13 cellular contexts compared by ENCODE assay signal in genomic region chr5:134458234-134458633, GRCh38. TPM values are rescaled to one million over a fixed set of nuclear protein-coding genes. Genes with fewer than 3 reads are reported as not detected.
DNase-seq lines count a peak whose midpoint lies in the region; ATAC-seq, FAIRE-seq and TF ChIP-seq lines count a peak whose summit lies in the region.
"Had no signal": no experiment of that assay in that cellular context is flagged by ENCODE, and none has a peak within 500 bp of the region (broad histone marks: within the 10 kb centered on the region; RNA-seq: fewer than 3 reads in every experiment).

No MANE protein-coding gene starts in this region.

- no peaks in the 10 kb centered on the region for H3K36me3 Mint-ChIP-seq in T-helper 2 cell treated with Interferon-gamma antibody and Interleukin-4, amounts not matched to agents 5 μg/mL and 100 μg/mL, for 36 hours (ENCODE audit: low read depth)
- H3K36me3 Mint-ChIP-seq: CD8-positive, alpha-beta memory T cell had no signal

- peaks cover 0 to 8% of the 10 kb centered on the region in 2 donors for H3K4me1 ChIP-seq in kidney (ENCODE audit: control insufficient read depth in 1 of 2, insufficient read depth in 1 of 2, low read depth in 1 of 2, low read length in 2 of 2)
- H3K4me1 ChIP-seq in spleen, result no peaks in the 10 kb centered on the region

- TF ChIP-seq CTCF in epithelial cell of proximal tubule (conservative IDR thresholded peaks at IDR 0.05; ENCODE audit: low read depth, low read length) (no peak), kidney (IDR thresholded peaks at IDR 0.05; ENCODE audit: borderline replicate concordance, extremely low read depth, insufficient read depth) (no peak), spleen (IDR thresholded peaks at IDR 0.05 in 8 of 11, conservative IDR thresholded peaks at IDR 0.05 in 3 of 11) (no peak)

- peaks cover 9% of the 10 kb centered on the region for H3K27me3 Mint-ChIP-seq in T-helper 2 cell treated with Interferon-gamma antibody and Interleukin-4, amounts not matched to agents 5 μg/mL and 100 μg/mL, for 36 hours (ENCODE audit: low read depth)

- H3K9ac ChIP-seq in kidney (ENCODE audit: low read length in 2 of 2), result no peak overlapping the region

- no peaks in the 10 kb centered on the region for H3K4me1 Mint-ChIP-seq in T-helper 2 cell treated with Interferon-gamma antibody and Interleukin-4, amounts not matched to agents 5 μg/mL and 100 μg/mL, for 36 hours (ENCODE audit: low read depth)
- H3K4me1 Mint-ChIP-seq: CD8-positive, alpha-beta memory T cell had no signal

- intact Hi-C loops in kidney (cut with DNase I), result no loop called here
- intact Hi-C loops in spleen (cut with DNase I; ENCODE audit: low total_unique reads), result no loop called here

- H3K27ac ChIP-seq in kidney (ENCODE audit: low read depth in 2 of 2, low read length in 2 of 2) (no peak overlapping the region), spleen (no peak overlapping the region)

- DNase-seq in M059J (ENCODE audit: low read depth) (peak; percentile 46), epithelial cell of proximal tubule (ENCODE audit: low read depth) (peak; percentile 52), kidney (peak; percentile 78), spleen (peak; percentile 70), GM19240 (ENCODE audit: insufficient read length, low spot score) (no peak), superior temporal gyrus (ENCODE audit: extremely low spot score) (no peak)
- no peak for DNase-seq in T-helper 2 cell treated with Interferon-gamma antibody and Interleukin-4, amounts not matched to agents 5 μg/mL and 100 μg/mL, for 36 hours (ENCODE audit: low spot score)
- DNase-seq: activated CD8-positive, alpha-beta memory T cell treated with anti-CD3 and anti-CD28 coated beads, Interleukin-2, amount 50 U/mL, for 4 hours; CD8-positive, alpha-beta memory T cell; NCI-H1105 treated with DMSO at 0.1 percent for 48 hours; NCI-H524; SHP77 had no signal

- no peak for FAIRE-seq in kidney (lab: Jason Lieb, UNC)

- H3K4me3 ChIP-seq in epithelial cell of proximal tubule (ENCODE audit: low read depth, low read length) (no peak overlapping the region), kidney (ENCODE audit: low read length in 2 of 2) (no peak overlapping the region), spleen (no peak overlapping the region)

- no peaks in the 10 kb centered on the region for H3K9me3 Mint-ChIP-seq in T-helper 2 cell treated with Interferon-gamma antibody and Interleukin-4, amounts not matched to agents 5 μg/mL and 100 μg/mL, for 36 hours
- H3K9me3 Mint-ChIP-seq: CD8-positive, alpha-beta memory T cell had no signal

- no peaks in the 10 kb centered on the region for H3K36me3 ChIP-seq in kidney (ENCODE audit: control insufficient read depth in 1 of 2, insufficient read depth in 2 of 2, low read length in 2 of 2)
- no peaks in the 10 kb centered on the region for H3K36me3 ChIP-seq in spleen

- no peak for TF ChIP-seq POLR2A in spleen (IDR thresholded peaks at IDR 0.05)

- ATAC-seq in HG02981 (IDR thresholded peaks at IDR 0.05; ENCODE audit: unreplicated experiment), result no peak

- H3K27me3 ChIP-seq in spleen (replicated peaks in 1 of 7), result no peaks in the 10 kb centered on the region

- H3K27ac Mint-ChIP-seq in T-helper 2 cell treated with Interferon-gamma antibody and Interleukin-4, amounts not matched to agents 5 μg/mL and 100 μg/mL, for 36 hours, result no peak overlapping the region

- 63 to 81% (median 74%) methylated on average over 3 to 7 of the region's 7 CpGs for WGBS in spleen, 5 donors

- no peak overlapping the region for H3K4me3 Mint-ChIP-seq in T-helper 2 cell treated with Interferon-gamma antibody and Interleukin-4, amounts not matched to agents 5 μg/mL and 100 μg/mL, for 36 hours
- H3K4me3 Mint-ChIP-seq: CD8-positive, alpha-beta memory T cell had no signal

- H3K9me3 ChIP-seq in kidney (ENCODE audit: control insufficient read depth in 1 of 2, low read length in 2 of 2), result no peaks in the 10 kb centered on the region
- no peaks in the 10 kb centered on the region for H3K9me3 ChIP-seq in spleen

RNA-seq across cellular contexts. Expression of gene CDKN2AIPNL, which starts 46.6 kb away (rescaled TPM):
- 29.9 and 37.1 TPM in 2 replicates for total RNA-seq in M059J (2014; rRNA removed; shearing (Covaris generic))
- 28.5 and 58.7 TPM in 2 replicates for total RNA-seq in epithelial cell of proximal tubule
- 19.0 TPM for total RNA-seq in kidney
- 38.2 TPM for polyA plus RNA-seq in kidney (ENCODE audit: insufficient read depth, low read depth, low replicate concordance)
- 10 to 100 TPM; 13.1 to 16.5 (median 14.2) TPM for total RNA-seq in spleen
- polyA plus RNA-seq in spleen, result 10 to 100 TPM; 24.5 to 42.7 (median 30.8) TPM

Comparison
In these comparisons a context has a peak if more than half of its experiments do, and no peak if none do; other contexts are left out.
1. DNase-seq: peak in M059J (single experiment), epithelial cell of proximal tubule (single experiment), kidney (single experiment) and spleen (single experiment); none in GM19240 (single experiment), superior temporal gyrus (single experiment) and T-helper 2 cell treated with Interferon-gamma antibody and Interleukin-4, amounts not matched to agents 5 μg/mL and 100 μg/mL, for 36 hours (single experiment).